ENCODE assay signal across 1 cellular context in genomic region chr18:54787616-54788015, GRCh38.
TF ChIP-seq lines count a peak whose summit lies in the region.

No MANE protein-coding gene starts in this region.

TF ChIP-seq in IMR-90, 13 proteins besides CTCF, POLR2A, EP300 and RAD21 (continued from another document):
- TF ChIP-seq, protein P1, sequence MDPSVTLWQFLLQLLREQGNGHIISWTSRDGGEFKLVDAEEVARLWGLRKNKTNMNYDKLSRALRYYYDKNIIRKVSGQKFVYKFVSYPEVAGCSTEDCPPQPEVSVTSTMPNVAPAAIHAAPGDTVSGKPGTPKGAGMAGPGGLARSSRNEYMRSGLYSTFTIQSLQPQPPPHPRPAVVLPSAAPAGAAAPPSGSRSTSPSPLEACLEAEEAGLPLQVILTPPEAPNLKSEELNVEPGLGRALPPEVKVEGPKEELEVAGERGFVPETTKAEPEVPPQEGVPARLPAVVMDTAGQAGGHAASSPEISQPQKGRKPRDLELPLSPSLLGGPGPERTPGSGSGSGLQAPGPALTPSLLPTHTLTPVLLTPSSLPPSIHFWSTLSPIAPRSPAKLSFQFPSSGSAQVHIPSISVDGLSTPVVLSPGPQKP (IDR thresholded peaks at IDR 0.05; ENCODE audit: borderline replicate concordance, low read depth, low read length), result no peak
- TF ChIP-seq RCOR1 (IDR thresholded peaks at IDR 0.05; ENCODE audit: insufficient replicate concordance, low read length), result no peak
- no peak for TF ChIP-seq MAFK (IDR thresholded peaks at IDR 0.05; ENCODE audit: low read depth, low read length)
- TF ChIP-seq RFX5 (IDR thresholded peaks at IDR 0.05; ENCODE audit: low read depth, low read length), result no peak
- no peak for TF ChIP-seq MAZ (IDR thresholded peaks at IDR 0.05; ENCODE audit: borderline replicate concordance, low read depth, low read length)
- no peak for TF ChIP-seq BHLHE40 (IDR thresholded peaks at IDR 0.05; ENCODE audit: low read depth, low read length)
- no peak for TF ChIP-seq CHD1 (IDR thresholded peaks at IDR 0.05; ENCODE audit: low read depth, low read length)
- TF ChIP-seq FOS (IDR thresholded peaks at IDR 0.05; ENCODE audit: low read depth, low read length), result no peak
- TF ChIP-seq, protein P2, sequence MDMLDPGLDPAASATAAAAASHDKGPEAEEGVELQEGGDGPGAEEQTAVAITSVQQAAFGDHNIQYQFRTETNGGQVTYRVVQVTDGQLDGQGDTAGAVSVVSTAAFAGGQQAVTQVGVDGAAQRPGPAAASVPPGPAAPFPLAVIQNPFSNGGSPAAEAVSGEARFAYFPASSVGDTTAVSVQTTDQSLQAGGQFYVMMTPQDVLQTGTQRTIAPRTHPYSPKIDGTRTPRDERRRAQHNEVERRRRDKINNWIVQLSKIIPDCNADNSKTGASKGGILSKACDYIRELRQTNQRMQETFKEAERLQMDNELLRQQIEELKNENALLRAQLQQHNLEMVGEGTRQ (IDR thresholded peaks at IDR 0.05; ENCODE audit: low read depth, low read length), result no peak
- no peak for TF ChIP-seq SMC3 (IDR thresholded peaks at IDR 0.05; ENCODE audit: low read depth, low read length)
